In the genomic region with DNA sequence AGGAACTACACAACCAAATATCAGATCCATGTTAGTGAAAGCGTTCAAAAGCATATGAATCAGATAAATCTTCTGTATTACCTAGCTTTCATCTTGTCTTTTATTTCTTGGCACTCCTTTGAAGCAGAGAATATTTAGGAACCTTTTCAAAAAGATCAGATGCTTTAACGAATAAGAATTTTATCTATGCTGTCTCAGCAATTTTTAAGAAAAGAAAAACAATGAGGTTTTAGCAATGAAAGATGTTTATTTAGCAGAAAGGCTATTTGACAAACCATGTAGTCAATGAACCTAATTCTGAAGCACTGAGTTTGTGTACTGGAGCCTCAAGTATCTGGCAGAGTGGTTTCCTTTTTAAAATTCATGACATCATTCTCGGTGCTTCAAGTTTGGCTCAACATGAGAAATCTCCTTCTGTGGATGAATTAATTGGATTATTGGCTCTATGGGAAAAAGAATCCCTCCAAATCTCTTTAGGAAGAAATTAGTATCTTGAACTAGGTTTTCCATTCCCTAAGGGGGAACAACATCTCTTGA, we compare ENCODE assay signal across 12 cellular contexts.
"Had no signal": no experiment of that assay in that cellular context is flagged by ENCODE, and none has a peak within 500 bp of the region (broad histone marks: within the 10 kb centered on the region; RNA-seq: fewer than 3 reads in every experiment).

No MANE protein-coding gene starts in this region.

- H3K27me3 ChIP-seq: dorsolateral prefrontal cortex, ovary, stomach had no signal

- H3K36me3 ChIP-seq: ovary, stomach, thoracic aorta had no signal

- DNase-seq: activated naive CD4-positive, alpha-beta T cell treated with anti-CD3 and anti-CD28 coated beads for 36 hours; activated naive CD8-positive, alpha-beta T cell treated with anti-CD3 and anti-CD28 coated beads, Interleukin-2, amount 50 U/mL, for 24 hours; aorta; dorsolateral prefrontal cortex; endodermal cell; left colon; ovary; stimulated activated CD4-positive, alpha-beta T cell treated with anti-CD3 and anti-CD28 coated beads, Interleukin-1b, Interleukin-23, amount 100 ng/mL, for 48 hours; stomach; T-helper 9 cell had no signal

- H3K4me3 ChIP-seq: dorsolateral prefrontal cortex, lung, ovary, stomach, thoracic aorta had no signal

- H3K4me1 ChIP-seq: stomach had no signal

- H3K9me3 ChIP-seq: ovary, thoracic aorta had no signal
